ENCODE assay signal across 8 cellular contexts in genomic region chr6:43263314-43264178, GRCh38. TPM values are rescaled to one million over a fixed set of nuclear protein-coding genes. Genes with fewer than 3 reads are reported as not detected.
DNase-seq lines count a peak whose midpoint lies in the region; ATAC-seq and TF ChIP-seq lines count a peak whose summit lies in the region.

No MANE protein-coding gene starts in this region.

- no peak overlapping the region for H3K27ac Mint-ChIP-seq in effector memory CD8-positive, alpha-beta T cell
- H3K27ac Mint-ChIP-seq in mesothelial cell of epicardium: no peak overlapping the region

- peaks cover 5 to 14% of the 10 kb centered on the region in 2 donors for H3K27me3 Mint-ChIP-seq in effector memory CD8-positive, alpha-beta T cell
- H3K27me3 Mint-ChIP-seq in mesothelial cell of epicardium (ENCODE audit: low read depth): peaks cover 6% of the 10 kb centered on the region

- ATAC-seq in HG02678 (IDR thresholded peaks at IDR 0.05; ENCODE audit: unreplicated experiment): peak; percentile 78
- peak; percentile 98 for ATAC-seq in effector memory CD8-positive, alpha-beta T cell (replicated peaks)

- no peaks in the 10 kb centered on the region for H3K9me3 Mint-ChIP-seq in effector memory CD8-positive, alpha-beta T cell
- H3K9me3 Mint-ChIP-seq in mesothelial cell of epicardium: no peaks in the 10 kb centered on the region

- CTCF ChIA-PET in GM10248 (lab: Yijun Ruan, JAX): interaction anchor here (0.6 to 6.6 kb wide), 24 partner anchors 9 to 243 kb away, joined by 3 to 77 read pairs (median 4); partner anchors contain the start of genes DLK2, DNPH1 and LRRC73

- DNase-seq in GM10248 (ENCODE audit: extremely low spot score) (peak; percentile 93), NCI-H82 (lab: John Stamatoyannopoulos, UW) (peak; percentile 86), mesothelial cell of epicardium (ENCODE audit: low spot score in 2 of 2, unreplicated experiment in 2 of 2) (peak; percentile 60 to 79), NCI-H2171 (lab: John Stamatoyannopoulos, UW) (no peak)
- DNase-seq in activated CD8-positive, alpha-beta memory T cell treated with anti-CD3 and anti-CD28 coated beads for 24 hours: peak; percentile 86
- peak; percentile 65 to 75 (median 70) for DNase-seq in effector memory CD8-positive, alpha-beta T cell
- DNase-seq in stimulated activated CD8-positive, alpha-beta memory T cell treated with anti-CD3 and anti-CD28 coated beads, Interleukin-4, amount 100 ng/mL, for 48 hours: peak; percentile 85

- TF ChIP-seq CTCF in GM10248 (IDR thresholded peaks at IDR 0.05; ENCODE audit: control extremely low read depth, extremely low read depth, low read depth, missing control alignments): peak; percentile 94
- peak; percentile 46 for TF ChIP-seq CTCF in mesothelial cell of epicardium (IDR thresholded peaks at IDR 0.05; ENCODE audit: unreplicated experiment)

- H3K4me1 Mint-ChIP-seq in effector memory CD8-positive, alpha-beta T cell (ENCODE audit: low read depth in 2 of 2): peaks cover 4 to 5% of the 10 kb centered on the region in 2 donors
- H3K4me1 Mint-ChIP-seq in mesothelial cell of epicardium: peaks cover 13% of the 10 kb centered on the region

- no peak overlapping the region for H3K4me3 Mint-ChIP-seq in effector memory CD8-positive, alpha-beta T cell
- no peak overlapping the region for H3K4me3 Mint-ChIP-seq in mesothelial cell of epicardium

- POLR2A ChIA-PET in GM10248 (lab: Yijun Ruan, JAX): no interaction called here

- no peaks in the 10 kb centered on the region for H3K36me3 Mint-ChIP-seq in effector memory CD8-positive, alpha-beta T cell (ENCODE audit: insufficient read depth)
- H3K36me3 Mint-ChIP-seq in mesothelial cell of epicardium: no peaks in the 10 kb centered on the region

RNA-seq across cellular contexts. Expression of gene TTBK1, which starts 20.3 kb away (rescaled TPM):
- total RNA-seq in mesothelial cell of epicardium: 0.29 to 0.34 TPM (median 0.29 TPM) in 3 replicates

RNA-seq across cellular contexts. Expression of gene DNPH1, which starts 34.3 kb away (rescaled TPM):
- 49.0 to 52.3 TPM (median 49.4 TPM) in 3 replicates for total RNA-seq in mesothelial cell of epicardium

RNA-seq across cellular contexts. Expression of gene SLC22A7, which starts 34.5 kb away (rescaled TPM):
- not detected in 3 replicates for total RNA-seq in mesothelial cell of epicardium

RNA-seq across cellular contexts. Expression of gene CRIP3, which starts 45.1 kb away (rescaled TPM):
- total RNA-seq in mesothelial cell of epicardium: 2.2 to 3.4 TPM (median 2.9 TPM) in 3 replicates
